Comparison of ENCODE assay signal across 8 cellular contexts in the genomic region with DNA sequence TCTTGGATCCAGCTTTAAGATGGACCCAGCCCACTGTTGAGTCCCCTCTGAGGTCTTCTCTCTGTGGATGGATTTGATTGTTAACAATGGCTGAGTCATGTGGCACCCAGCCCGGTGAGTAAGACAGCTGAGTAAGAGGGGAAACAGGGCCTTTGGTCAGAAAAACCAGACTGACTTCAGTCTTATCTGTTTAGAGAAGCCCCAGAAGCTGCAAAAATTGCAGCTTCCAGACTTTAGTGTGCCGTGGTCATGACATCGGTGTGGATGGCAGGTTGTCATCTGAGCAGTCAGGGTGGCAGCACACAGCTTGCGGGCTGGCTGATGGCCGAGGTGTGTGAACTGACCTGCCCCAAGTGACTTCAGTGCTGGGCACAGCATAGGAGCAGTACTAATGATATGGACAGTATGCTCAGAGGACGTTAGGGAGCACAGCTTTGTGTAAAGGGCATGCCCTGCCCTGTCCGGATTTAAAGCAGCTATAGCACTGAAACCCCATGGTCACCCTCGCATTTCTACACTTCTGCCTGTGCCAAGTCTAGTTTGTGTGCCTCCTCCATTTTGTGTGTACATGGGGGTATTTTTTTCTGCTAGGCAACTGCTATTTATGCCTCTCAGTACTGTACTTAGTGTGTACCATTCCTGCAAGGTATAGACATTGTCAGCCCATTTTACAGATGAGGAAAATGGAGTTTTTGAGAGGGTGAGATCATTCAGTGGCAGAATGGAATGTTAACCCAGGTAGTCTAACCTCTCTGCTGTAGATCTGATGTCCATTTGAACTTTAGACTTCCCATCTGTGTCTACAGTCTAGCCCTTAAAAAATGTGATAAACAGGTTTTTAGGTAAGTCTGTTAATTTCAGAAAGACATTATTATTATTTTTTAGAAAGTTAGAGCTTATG. TPM values are rescaled to one million over a fixed set of nuclear protein-coding genes. Genes with fewer than 3 reads are reported as not detected.
DNase-seq lines count a peak whose midpoint lies in the region; ATAC-seq, FAIRE-seq and TF ChIP-seq lines count a peak whose summit lies in the region.

No MANE protein-coding gene starts in this region.

- WGBS in pancreas, 2 donors = 35 to 47% methylated on average over 8 of the region's 8 CpGs
- WGBS in aorta, 2 donors = 14 to 19% methylated on average over 8 of the region's 8 CpGs

- peak overlapping the region in 3 of 4 donors; percentile 19 to 91 (median 90) for H3K27ac ChIP-seq in pancreas
- H3K27ac ChIP-seq in aorta (ENCODE audit: low read depth in 1 of 2, low read length in 2 of 2) = peak overlapping the region; percentile 4 to 53
- no peak overlapping the region for H3K27ac ChIP-seq in CD4-positive, alpha-beta memory T cell (ENCODE audit: low read depth, low read length)

- intact Hi-C loops in pancreas (cut with DNase I) (no loop called here), aorta (cut with DNase I) (no loop called here)
- intact Hi-C loops in CD4-positive, alpha-beta memory T cell (cut with micrococcal nuclease) = no loop called here

- FAIRE-seq in pancreas (lab: Jason Lieb, UNC) = no peak

- TF ChIP-seq CTCF in foreskin fibroblast (IDR thresholded peaks at IDR 0.05; ENCODE audit: low read depth, low read length) (no peak), pancreas (IDR thresholded peaks at IDR 0.05) (no peak), GM20000 (IDR thresholded peaks at IDR 0.05; ENCODE audit: extremely low read depth, missing control alignments) (no peak)

- H3K9me3 ChIP-seq in pancreas (no peaks in the 10 kb centered on the region), aorta (ENCODE audit: control insufficient read depth, low read length) (no peaks in the 10 kb centered on the region)
- no peaks in the 10 kb centered on the region for H3K9me3 ChIP-seq in CD4-positive, alpha-beta memory T cell (ENCODE audit: control insufficient read depth in 1 of 2, low read length in 2 of 2)

- CTCF ChIA-PET in activated CD8-positive, alpha-beta memory T cell treated with anti-CD3 and anti-CD28 coated beads, Interleukin-2, amount 10 ng/mL, durations not matched to agents 7 days and 5 days (lab: Charles Lee) = no interaction called here
- CTCF ChIA-PET in CD4-positive, alpha-beta memory T cell (lab: Charles Lee; ENCODE audit: partially characterized antibody) = interaction anchor here (1.2 kb wide), 1 partner anchor 125 kb away, joined by 3 read pairs; no protein-coding TSS in a partner anchor

- no peaks in the 10 kb centered on the region for H3K36me3 Mint-ChIP-seq in activated CD8-positive, alpha-beta memory T cell treated with anti-CD3 and anti-CD28 coated beads, Interleukin-2, amount 10 ng/mL, durations not matched to agents 7 days and 5 days
- H3K36me3 Mint-ChIP-seq in CD4-positive, alpha-beta memory T cell = peaks cover 4 to 5% of the 10 kb centered on the region in 2 donors

- H3K4me3 Mint-ChIP-seq in activated CD8-positive, alpha-beta memory T cell treated with anti-CD3 and anti-CD28 coated beads, Interleukin-2, amount 10 ng/mL, durations not matched to agents 7 days and 5 days = no peak overlapping the region
- no peak overlapping the region for H3K4me3 Mint-ChIP-seq in CD4-positive, alpha-beta memory T cell

- H3K9me3 Mint-ChIP-seq in activated CD8-positive, alpha-beta memory T cell treated with anti-CD3 and anti-CD28 coated beads, Interleukin-2, amount 10 ng/mL, durations not matched to agents 7 days and 5 days (ENCODE audit: low read depth) = no peaks in the 10 kb centered on the region
- H3K9me3 Mint-ChIP-seq in CD4-positive, alpha-beta memory T cell = no peaks in the 10 kb centered on the region

- peaks cover 10% of the 10 kb centered on the region for H3K4me1 Mint-ChIP-seq in activated CD8-positive, alpha-beta memory T cell treated with anti-CD3 and anti-CD28 coated beads, Interleukin-2, amount 10 ng/mL, durations not matched to agents 7 days and 5 days
- peaks cover 0 to 4% (median under 1%) of the 10 kb centered on the region in 4 donors for H3K4me1 Mint-ChIP-seq in CD4-positive, alpha-beta memory T cell

- ATAC-seq in HG03097 (IDR thresholded peaks at IDR 0.05; ENCODE audit: low FRiP score, unreplicated experiment) (peak; percentile 60), pancreas (peak; percentile 28 to 66 (median 52)), aorta (ENCODE audit: low FRiP score) (peak; percentile 85)
- peak; percentile 66 for ATAC-seq in activated CD8-positive, alpha-beta memory T cell treated with anti-CD3 and anti-CD28 coated beads, Interleukin-2, amount 10 ng/mL, durations not matched to agents 7 days and 5 days

- peaks cover 39 to 62% (median 51%) of the 10 kb centered on the region in 3 donors for H3K4me1 ChIP-seq in pancreas
- peaks cover 0 to 6% of the 10 kb centered on the region in 2 donors for H3K4me1 ChIP-seq in aorta (ENCODE audit: control insufficient read depth in 1 of 2, insufficient read depth in 2 of 2, low read length in 2 of 2)
- no peaks in the 10 kb centered on the region for H3K4me1 ChIP-seq in CD4-positive, alpha-beta memory T cell (ENCODE audit: insufficient read depth, low read length)

- POLR2A ChIA-PET in CD4-positive, alpha-beta memory T cell (lab: Charles Lee; ENCODE audit: partially characterized antibody) = no interaction called here

- no peaks in the 10 kb centered on the region for H3K27me3 ChIP-seq in pancreas
- no peaks in the 10 kb centered on the region for H3K27me3 ChIP-seq in aorta (ENCODE audit: control insufficient read depth in 1 of 2, insufficient read depth in 2 of 2, low read length in 1 of 2)
- no peaks in the 10 kb centered on the region for H3K27me3 ChIP-seq in CD4-positive, alpha-beta memory T cell (ENCODE audit: insufficient read depth, low read length)

- H3K27me3 Mint-ChIP-seq in activated CD8-positive, alpha-beta memory T cell treated with anti-CD3 and anti-CD28 coated beads, Interleukin-2, amount 10 ng/mL, durations not matched to agents 7 days and 5 days = no peaks in the 10 kb centered on the region
- H3K27me3 Mint-ChIP-seq in CD4-positive, alpha-beta memory T cell = no peaks in the 10 kb centered on the region

- H3K4me3 ChIP-seq in foreskin fibroblast (ENCODE audit: low read depth in 1 of 2, low read length in 2 of 2) (no peak overlapping the region), pancreas (no peak overlapping the region), aorta (ENCODE audit: low read length in 2 of 2) (no peak overlapping the region)
- H3K4me3 ChIP-seq in CD4-positive, alpha-beta memory T cell (ENCODE audit: low read length in 2 of 2) = no peak overlapping the region

- H3K36me3 ChIP-seq in pancreas = no peaks in the 10 kb centered on the region
- H3K36me3 ChIP-seq in aorta (ENCODE audit: control insufficient read depth in 1 of 2, insufficient read depth in 2 of 2, low read length in 1 of 2) = no peaks in the 10 kb centered on the region
- no peaks in the 10 kb centered on the region for H3K36me3 ChIP-seq in CD4-positive, alpha-beta memory T cell (ENCODE audit: insufficient read depth, low read length)

- H3K27ac Mint-ChIP-seq in activated CD8-positive, alpha-beta memory T cell treated with anti-CD3 and anti-CD28 coated beads, Interleukin-2, amount 10 ng/mL, durations not matched to agents 7 days and 5 days = no peak overlapping the region
- peak overlapping the region in 1 of 7 donors; percentile 12 for H3K27ac Mint-ChIP-seq in CD4-positive, alpha-beta memory T cell

- DNase-seq in AG20443 (ENCODE audit: low spot score) = peak; percentile 75
- peak; percentile 54 for DNase-seq in activated CD8-positive, alpha-beta memory T cell treated with anti-CD3 and anti-CD28 coated beads, Interleukin-2, amount 10 ng/mL, durations not matched to agents 7 days and 5 days
- DNase-seq in foreskin fibroblast = peak; percentile 92 to 97
- peak in 5 of 6 donors; percentile 52 to 74 (median 69) for DNase-seq in pancreas
- DNase-seq in aorta = peak; percentile 92 to 97
- DNase-seq in CD4-positive, alpha-beta memory T cell = no peak
- no peak for DNase-seq in GM20000 (ENCODE audit: low spot score)

RNA-seq across cellular contexts. Expression of gene FLNB, which starts 44.4 kb away (rescaled TPM):
- 10 to 100 TPM in 1 of 2 experiments, 1 to 10 TPM in 1; 9.8 to 13.2 TPM for total RNA-seq in activated CD8-positive, alpha-beta memory T cell treated with anti-CD3 and anti-CD28 coated beads, Interleukin-2, amount 10 ng/mL, durations not matched to agents 7 days and 5 days
- 100 to 1,000 TPM in 2 of 6 donors, 10 to 100 TPM in 4; 85.2 to 109 (median 98.3) TPM for total RNA-seq in pancreas
- 100 to 1,000 TPM; 104 to 152 TPM for polyA plus RNA-seq in pancreas
- 100 to 1,000 TPM; 157 to 254 TPM for total RNA-seq in aorta
- 10 to 100 TPM; 33.3 to 92.6 TPM for polyA plus RNA-seq in aorta
- total RNA-seq in CD4-positive, alpha-beta memory T cell = 10 to 100 TPM; 22.5 to 28.5 TPM
- 10 to 100 TPM in 1 of 2 donors, 1 to 10 TPM in 1; 3.9 to 14.6 TPM for polyA plus RNA-seq in CD4-positive, alpha-beta memory T cell

Comparison
In these comparisons a context has a peak if more than half of its experiments do, and no peak if none do; other contexts are left out.
1. DNase-seq: peak in AG20443 (single experiment), activated CD8-positive, alpha-beta memory T cell treated with anti-CD3 and anti-CD28 coated beads, Interleukin-2, amount 10 ng/mL, durations not matched to agents 7 days and 5 days (single experiment), foreskin fibroblast (2 of 2), pancreas (5 of 6) and aorta (2 of 2); none in CD4-positive, alpha-beta memory T cell (0 of 5) and GM20000 (single experiment).
2. Peak in every context shown above with its lines, with median percentiles within 50 percentile points of each other: ATAC-seq.